Comparison of ENCODE assay signal across 17 cellular contexts in the genomic region with DNA sequence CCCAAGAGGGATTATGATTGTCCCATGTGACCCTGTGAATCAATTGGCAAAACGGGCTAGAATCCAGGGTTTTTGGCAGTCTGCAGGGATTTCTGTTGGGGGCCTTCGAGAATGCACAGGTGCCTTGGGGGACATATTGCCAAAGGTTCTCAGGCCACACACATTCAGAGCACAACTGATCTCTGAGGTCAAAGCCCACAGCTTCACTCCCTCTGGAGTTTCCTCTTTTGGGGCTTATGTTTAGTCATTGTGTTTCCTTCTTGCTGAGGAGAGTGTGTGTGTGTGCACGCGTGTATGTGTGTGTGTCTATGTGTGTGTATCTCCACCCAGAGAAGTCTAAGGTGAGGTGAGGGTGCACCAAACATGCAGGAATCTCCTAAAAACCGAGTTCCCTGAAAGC. TPM values are rescaled to one million over a fixed set of nuclear protein-coding genes. Genes with fewer than 3 reads are reported as not detected.
DNase-seq lines count a peak whose midpoint lies in the region; ATAC-seq and TF ChIP-seq lines count a peak whose summit lies in the region.
"Had no signal": no experiment of that assay in that cellular context is flagged by ENCODE, and none has a peak within 500 bp of the region (broad histone marks: within the 10 kb centered on the region; RNA-seq: fewer than 3 reads in every experiment).

No MANE protein-coding gene starts in this region.

- no peak overlapping the region for H3K27ac Mint-ChIP-seq in activated naive CD4-positive, alpha-beta T cell treated with anti-CD3 and anti-CD28 coated beads, Interleukin-2, amount 50 U/mL, for 72 hours
- H3K27ac Mint-ChIP-seq in activated naive CD4-positive, alpha-beta T cell treated with anti-CD3 and anti-CD28 coated beads for 36 hours, result no peak overlapping the region
- H3K27ac Mint-ChIP-seq: GM23338, type B pancreatic cell had no signal

- no peaks in the 10 kb centered on the region for H3K9me3 ChIP-seq in upper lobe of right lung
- H3K9me3 ChIP-seq: Peyer's patch had no signal

- H3K36me3 ChIP-seq in upper lobe of right lung, result peaks cover 40% of the 10 kb centered on the region

- CTCF ChIA-PET in activated naive CD4-positive, alpha-beta T cell treated with anti-CD3 and anti-CD28 coated beads for 36 hours (lab: Charles Lee), result no interaction called here

- H3K4me3 Mint-ChIP-seq in activated naive CD4-positive, alpha-beta T cell treated with anti-CD3 and anti-CD28 coated beads for 36 hours, result no peak overlapping the region
- H3K4me3 Mint-ChIP-seq: GM23338, type B pancreatic cell had no signal

- no peak for TF ChIP-seq CTCF in foreskin keratinocyte (conservative IDR thresholded peaks at IDR 0.05)
- TF ChIP-seq CTCF in upper lobe of right lung (IDR thresholded peaks at IDR 0.05), result no peak

- H3K9me3 Mint-ChIP-seq in activated naive CD4-positive, alpha-beta T cell treated with anti-CD3 and anti-CD28 coated beads, Interleukin-2, amount 50 U/mL, for 72 hours, result no peaks in the 10 kb centered on the region
- H3K9me3 Mint-ChIP-seq in activated naive CD4-positive, alpha-beta T cell treated with anti-CD3 and anti-CD28 coated beads for 36 hours, result no peaks in the 10 kb centered on the region
- H3K9me3 Mint-ChIP-seq: GM23338, type B pancreatic cell had no signal

- H3K4me1 ChIP-seq in foreskin keratinocyte (no peaks in the 10 kb centered on the region), upper lobe of right lung (no peaks in the 10 kb centered on the region)
- H3K4me1 ChIP-seq: parathyroid adenoma, Peyer's patch had no signal

- peak in 1 of 2 donors; percentile 47 for ATAC-seq in activated naive CD4-positive, alpha-beta T cell treated with anti-CD3 and anti-CD28 coated beads, Interleukin-2, amount 50 U/mL, for 72 hours
- ATAC-seq in foreskin keratinocyte (peak; percentile 30), upper lobe of right lung (peak; percentile 71)
- ATAC-seq: GM23338 had no signal

- no peak overlapping the region for H3K27ac ChIP-seq in foreskin keratinocyte
- no peak overlapping the region for H3K27ac ChIP-seq in upper lobe of right lung
- H3K27ac ChIP-seq: coronary artery, parathyroid adenoma, Peyer's patch had no signal

- DNase-seq in activated naive CD4-positive, alpha-beta T cell treated with anti-CD3 and anti-CD28 coated beads, Interleukin-2, amount 50 U/mL, for 72 hours (ENCODE audit: low spot score in 2 of 2), result peak; percentile 3 to 42
- no peak for DNase-seq in activated naive CD4-positive, alpha-beta T cell treated with anti-CD3 and anti-CD28 coated beads for 36 hours
- DNase-seq in NOMO-1 treated with DMSO at 0.1 percent for 48 hours (lab: John Stamatoyannopoulos, UW; ENCODE audit: unreplicated experiment) (peak; percentile 65), foreskin keratinocyte (no peak), upper lobe of right lung (no peak), globus pallidus (ENCODE audit: low spot score) (no peak), GM03348 (ENCODE audit: low spot score) (no peak)
- DNase-seq in NK-92 treated with Interleukin-12 subunit alpha and Interleukin-12 subunit beta, amount 100 ng/mL, for 24 hours (lab: John Stamatoyannopoulos, UW), result no peak
- DNase-seq: activated CD8-positive, alpha-beta memory T cell treated with anti-CD3 and anti-CD28 coated beads, Interleukin-2, amount 50 U/mL, for 48 hours; amniotic stem cell; NCI-H345; T1000 had no signal

- intact Hi-C loops in activated naive CD4-positive, alpha-beta T cell treated with anti-CD3 and anti-CD28 coated beads for 36 hours (cut with micrococcal nuclease), result no loop called here
- intact Hi-C loops in upper lobe of right lung (cut with DNase I), result no loop called here

- no peaks in the 10 kb centered on the region for H3K27me3 Mint-ChIP-seq in activated naive CD4-positive, alpha-beta T cell treated with anti-CD3 and anti-CD28 coated beads for 36 hours (ENCODE audit: low read depth)
- H3K27me3 Mint-ChIP-seq: type B pancreatic cell had no signal

- peaks cover 26% of the 10 kb centered on the region for H3K4me1 Mint-ChIP-seq in activated naive CD4-positive, alpha-beta T cell treated with anti-CD3 and anti-CD28 coated beads for 36 hours (ENCODE audit: low read depth)
- H3K4me1 Mint-ChIP-seq: GM23338 had no signal

- H3K36me3 Mint-ChIP-seq in activated naive CD4-positive, alpha-beta T cell treated with anti-CD3 and anti-CD28 coated beads, Interleukin-2, amount 50 U/mL, for 72 hours, result peaks cover 36 to 52% of the 10 kb centered on the region in 2 donors
- H3K36me3 Mint-ChIP-seq in activated naive CD4-positive, alpha-beta T cell treated with anti-CD3 and anti-CD28 coated beads for 36 hours (ENCODE audit: low read depth), result peaks cover 61% of the 10 kb centered on the region

- H3K27me3 ChIP-seq in foreskin keratinocyte (no peaks in the 10 kb centered on the region), upper lobe of right lung (no peaks in the 10 kb centered on the region)
- H3K27me3 ChIP-seq: Peyer's patch had no signal

- no peak overlapping the region for H3K4me3 ChIP-seq in upper lobe of right lung
- H3K4me3 ChIP-seq: coronary artery, GM23338, Peyer's patch had no signal

RNA-seq across cellular contexts. Expression of a gene that starts 8.8 kb away (rescaled TPM):
- total RNA-seq in activated naive CD4-positive, alpha-beta T cell treated with anti-CD3 and anti-CD28 coated beads, Interleukin-2, amount 50 U/mL, for 72 hours, result 100 to 1,000 TPM in 1 of 2 donors, 10 to 100 TPM in 1; 60.2 to 144 TPM
- total RNA-seq in activated naive CD4-positive, alpha-beta T cell treated with anti-CD3 and anti-CD28 coated beads for 36 hours, result 10 to 100 TPM; 94.1 to 95.6 TPM
- total RNA-seq in foreskin keratinocyte, result 93.2 and 99.0 TPM in 2 replicates
- 97.0 and 106 TPM in 2 replicates for polyA plus RNA-seq in foreskin keratinocyte
- 30.7 TPM for total RNA-seq in upper lobe of right lung

Comparison
In these comparisons a context has a peak if more than half of its experiments do, and no peak if none do; other contexts are left out.
1. DNase-seq: peak in activated naive CD4-positive, alpha-beta T cell treated with anti-CD3 and anti-CD28 coated beads, Interleukin-2, amount 50 U/mL, for 72 hours (2 of 2) and NOMO-1 treated with DMSO at 0.1 percent for 48 hours (single experiment); none in activated naive CD4-positive, alpha-beta T cell treated with anti-CD3 and anti-CD28 coated beads for 36 hours (single experiment), foreskin keratinocyte (0 of 2), upper lobe of right lung (single experiment), globus pallidus (single experiment), GM03348 (single experiment) and NK-92 treated with Interleukin-12 subunit alpha and Interleukin-12 subunit beta, amount 100 ng/mL, for 24 hours (single experiment).